16 cellular contexts compared by ENCODE assay signal in genomic region chr9:133090752-133091325, GRCh38.
"Had no signal": no experiment of that assay in that cellular context is flagged by ENCODE, and none has a peak within 500 bp of the region (broad histone marks: within the 10 kb centered on the region; RNA-seq: fewer than 3 reads in every experiment).

No MANE protein-coding gene starts in this region.

- H3K4me3 ChIP-seq: hepatocyte, sigmoid colon, SJSA1, smooth muscle cell, thoracic aorta had no signal

- H3K36me3 ChIP-seq: sigmoid colon, SJSA1, thoracic aorta had no signal

- H3K4me3 Mint-ChIP-seq: activated CD4-positive, alpha-beta memory T cell treated with anti-CD3 and anti-CD28 coated beads for 36 hours had no signal

- ATAC-seq: activated naive CD4-positive, alpha-beta T cell treated with anti-CD3 and anti-CD28 coated beads, Interleukin-2, amount 50 U/mL, for 72 hours had no signal

- H3K4me2 ChIP-seq: hepatocyte, smooth muscle cell had no signal

- H3K79me2 ChIP-seq: hepatocyte had no signal

- H3K27ac ChIP-seq: hepatocyte, sigmoid colon, SJSA1, thoracic aorta had no signal

- H3K27ac Mint-ChIP-seq: activated CD4-positive, alpha-beta memory T cell treated with anti-CD3 and anti-CD28 coated beads for 36 hours; activated naive CD4-positive, alpha-beta T cell treated with anti-CD3 and anti-CD28 coated beads, Interleukin-2, amount 50 U/mL, for 72 hours had no signal

- H3K9me3 ChIP-seq: SJSA1 had no signal

- H2AFZ ChIP-seq: hepatocyte had no signal

- FAIRE-seq: endometrium had no signal

- H3K4me1 ChIP-seq: sigmoid colon, SJSA1 had no signal

- DNase-seq: activated CD4-positive, alpha-beta memory T cell treated with anti-CD3 and anti-CD28 coated beads for 36 hours; activated CD4-positive, alpha-beta T cell treated with anti-CD3 and anti-CD28 coated beads for 48 hours; activated CD4-positive, CD25-positive, alpha-beta regulatory T cell; activated gamma-delta T cell; activated T-cell treated with anti-CD3 and anti-CD28 coated beads, Interleukin-2, amount 50 U/mL, for 48 hours; foreskin fibroblast; sigmoid colon; stimulated activated CD4-positive, alpha-beta T cell treated with anti-CD3 and anti-CD28 coated beads, Interleukin-2, amount 100 ng/mL, for 48 hours; stimulated activated CD8-positive, alpha-beta memory T cell treated with anti-CD3 and anti-CD28 coated beads, Interleukin-4, amount 100 ng/mL, for 48 hours; stimulated activated naive CD4-positive, alpha-beta T cell had no signal

- H3K27me3 Mint-ChIP-seq: activated CD4-positive, alpha-beta memory T cell treated with anti-CD3 and anti-CD28 coated beads for 36 hours had no signal

- H3K27me3 ChIP-seq: hepatocyte, sigmoid colon, SJSA1 had no signal
